8 cellular contexts compared by ENCODE assay signal in the genomic region with DNA sequence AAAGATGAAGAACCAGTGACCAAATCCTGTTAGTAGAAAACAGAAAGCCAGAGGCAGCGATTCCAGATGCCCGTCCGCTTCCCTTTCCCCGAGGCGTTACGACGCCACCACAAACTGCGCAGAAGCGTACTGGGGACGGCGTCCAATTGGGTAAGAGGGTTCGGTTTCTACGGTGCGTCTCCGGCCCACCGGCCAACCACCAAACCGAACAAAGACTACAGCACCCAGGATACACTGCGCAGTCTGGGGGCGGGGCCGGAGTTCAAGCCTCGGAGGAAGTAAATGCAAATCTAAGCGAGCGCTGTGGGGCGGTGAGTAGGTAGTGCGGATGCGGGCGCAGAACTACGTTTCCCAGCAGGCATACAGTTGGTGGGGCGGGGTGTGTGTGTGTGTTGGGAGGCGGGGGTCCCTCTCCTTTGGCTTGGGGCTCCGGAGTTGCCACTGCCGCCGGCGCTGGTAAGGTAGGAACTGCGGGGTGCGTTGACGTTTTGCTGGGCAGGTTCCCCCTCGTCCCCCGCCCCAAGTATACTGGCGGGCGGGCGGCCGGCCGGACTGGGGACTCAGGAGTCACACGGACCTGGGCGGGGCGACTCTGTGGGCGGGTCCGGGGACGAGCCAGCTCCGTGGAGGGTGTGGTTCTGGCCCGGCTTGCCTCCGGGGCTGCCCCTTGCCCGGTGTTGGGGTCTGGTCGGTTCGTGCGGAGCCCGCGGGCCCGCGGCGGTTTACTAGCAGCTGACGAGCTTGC. TPM values are rescaled to one million over a fixed set of nuclear protein-coding genes. Genes with fewer than 3 reads are reported as not detected.
DNase-seq lines count a peak whose midpoint lies in the region; ATAC-seq and TF ChIP-seq lines count a peak whose summit lies in the region.

A gene with protein sequence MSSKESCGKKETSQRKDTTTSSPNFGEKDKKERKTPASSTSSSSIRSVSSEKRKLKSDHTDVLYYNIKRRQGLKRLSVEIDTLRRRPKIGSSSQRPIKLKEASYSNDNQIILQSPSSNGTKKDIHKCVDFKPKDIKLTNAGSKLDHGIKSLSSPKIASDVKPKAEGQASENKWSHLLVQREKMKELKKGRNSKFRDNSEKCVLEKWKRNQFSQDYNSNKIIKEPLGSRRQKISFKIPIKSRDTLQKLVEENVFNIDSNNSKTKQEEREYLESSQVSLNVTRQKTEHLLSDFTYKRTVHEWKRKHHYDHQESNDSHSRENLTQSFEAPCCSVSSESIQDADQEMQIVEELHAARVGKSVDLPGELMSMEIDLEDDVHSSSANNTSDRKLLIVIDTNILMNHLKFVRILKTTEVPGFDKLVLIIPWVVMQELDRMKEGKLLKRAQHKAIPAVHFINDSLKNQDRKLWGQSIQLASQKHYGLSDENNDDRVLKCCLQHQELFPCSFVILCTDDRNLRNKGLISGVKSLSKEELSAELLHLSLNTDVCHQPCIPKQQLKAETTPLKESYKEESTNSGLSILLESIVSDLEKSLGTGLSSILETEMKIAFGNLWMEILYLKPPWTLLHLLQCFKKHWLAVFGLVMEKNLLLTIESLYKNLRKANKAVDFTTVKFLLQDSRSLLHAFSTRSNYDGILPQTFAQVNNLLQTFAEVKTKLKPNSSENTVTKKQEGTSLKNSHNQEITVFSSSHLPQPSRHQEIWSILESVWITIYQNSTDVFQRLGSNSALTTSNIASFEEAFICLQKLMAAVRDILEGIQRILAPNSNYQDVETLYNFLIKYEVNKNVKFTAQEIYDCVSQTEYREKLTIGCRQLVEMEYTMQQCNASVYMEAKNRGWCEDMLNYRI (plus strand): TSS at position 314 of the 745 bp plus-strand sequence. CDS start 3,675 bp downstream, outside the sequence.
A gene with protein sequence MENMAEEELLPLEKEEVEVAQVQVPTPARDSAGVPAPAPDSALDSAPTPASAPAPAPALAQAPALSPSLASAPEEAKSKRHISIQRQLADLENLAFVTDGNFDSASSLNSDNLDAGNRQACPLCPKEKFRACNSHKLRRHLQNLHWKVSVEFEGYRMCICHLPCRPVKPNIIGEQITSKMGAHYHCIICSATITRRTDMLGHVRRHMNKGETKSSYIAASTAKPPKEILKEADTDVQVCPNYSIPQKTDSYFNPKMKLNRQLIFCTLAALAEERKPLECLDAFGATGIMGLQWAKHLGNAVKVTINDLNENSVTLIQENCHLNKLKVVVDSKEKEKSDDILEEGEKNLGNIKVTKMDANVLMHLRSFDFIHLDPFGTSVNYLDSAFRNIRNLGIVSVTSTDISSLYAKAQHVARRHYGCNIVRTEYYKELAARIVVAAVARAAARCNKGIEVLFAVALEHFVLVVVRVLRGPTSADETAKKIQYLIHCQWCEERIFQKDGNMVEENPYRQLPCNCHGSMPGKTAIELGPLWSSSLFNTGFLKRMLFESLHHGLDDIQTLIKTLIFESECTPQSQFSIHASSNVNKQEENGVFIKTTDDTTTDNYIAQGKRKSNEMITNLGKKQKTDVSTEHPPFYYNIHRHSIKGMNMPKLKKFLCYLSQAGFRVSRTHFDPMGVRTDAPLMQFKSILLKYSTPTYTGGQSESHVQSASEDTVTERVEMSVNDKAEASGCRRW (minus strand): TSS at position 100 of the 745 bp plus-strand sequence. CDS start 241 bp downstream, outside the sequence.

- H3K9ac ChIP-seq in OCI-LY3 (ENCODE audit: low read length), result peak within 1 kb of the TSS; percentile 91

- H3K4me3 ChIP-seq in OCI-LY3 (ENCODE audit: low read length) (peak within 1 kb of the TSS; percentile 83), epithelial cell of esophagus (ENCODE audit: low read length) (peak within 1 kb of the TSS; percentile 94), mononuclear cell (ENCODE audit: low read length) (peak within 1 kb of the TSS; percentile 89)

- TF ChIP-seq CTCF in OCI-LY3 (IDR thresholded peaks at IDR 0.05; ENCODE audit: low read depth, low read length) (no peak), epithelial cell of esophagus (IDR thresholded peaks at IDR 0.05; ENCODE audit: insufficient read depth, low read depth, low read length, missing control alignments) (no peak)

- no peaks in the 10 kb centered on the region for H3K27me3 ChIP-seq in OCI-LY3 (ENCODE audit: low read depth, low read length)
- no peaks in the 10 kb centered on the region for H3K27me3 ChIP-seq in mononuclear cell (ENCODE audit: insufficient read depth, low read length)

- H3K9me3 ChIP-seq in OCI-LY3 (ENCODE audit: insufficient read depth, low read length) (no peaks in the 10 kb centered on the region), mononuclear cell (ENCODE audit: low read depth, low read length) (no peaks in the 10 kb centered on the region)

- DNase-seq in D341Med (ENCODE audit: low spot score), result peak; percentile 95
- peak; percentile 75 for DNase-seq in HuH-7 (ENCODE audit: low spot score)
- peak; percentile 97 for DNase-seq in activated T-cell treated with anti-CD3 and anti-CD28 coated beads for 4 hours
- DNase-seq in epithelial cell of esophagus (ENCODE audit: low read depth), result peak; percentile 100
- peak; percentile 96 to 97 for DNase-seq in stimulated activated CD8-positive, alpha-beta memory T cell treated with anti-CD3 and anti-CD28 coated beads, Interleukin-4, amount 100 ng/mL, for 1 hour (ENCODE audit: low read depth in 2 of 2, low spot score in 1 of 2)

- peak within 1 kb of the TSS; percentile 60 for H2AFZ ChIP-seq in OCI-LY3 (ENCODE audit: low read depth, low read length)

- H3K4me1 ChIP-seq in OCI-LY3 (ENCODE audit: low read length), result peaks cover 22% of the 10 kb centered on the region
- peaks cover 35% of the 10 kb centered on the region for H3K4me1 ChIP-seq in mononuclear cell (ENCODE audit: insufficient read depth, low read length)

- H3K4me2 ChIP-seq in OCI-LY3 (ENCODE audit: low read length), result peak within 1 kb of the TSS; percentile 78

- peaks cover 23% of the 10 kb centered on the region for H3K79me2 ChIP-seq in OCI-LY3 (ENCODE audit: low read length)

- no peaks in the 10 kb centered on the region for H4K20me1 ChIP-seq in OCI-LY3 (ENCODE audit: insufficient read depth, low read length)

- H3K27ac ChIP-seq in OCI-LY3 (ENCODE audit: low read length), result peak within 1 kb of the TSS; percentile 73

- H3K36me3 ChIP-seq in OCI-LY3 (replicated peaks; ENCODE audit: low read depth, low read length), result no peaks in the 10 kb centered on the region

- peak; percentile 93 for ATAC-seq in GM21515 (IDR thresholded peaks at IDR 0.05; ENCODE audit: unreplicated experiment)

RNA-seq across cellular contexts. Expression of the first gene that starts in this region (rescaled TPM):
- total RNA-seq in mononuclear cell, result 10.9 TPM

RNA-seq across cellular contexts. Expression of the second gene that starts in this region (rescaled TPM):
- 3.3 TPM for total RNA-seq in mononuclear cell

Comparison
In these comparisons a context has a peak if more than half of its experiments do, and no peak if none do; other contexts are left out.
1. Peak in every context shown above with its lines: DNase-seq, ATAC-seq, H3K4me3 ChIP-seq and H3K27ac ChIP-seq.